1 cellular context compared by ENCODE assay signal in genomic region chr21:43872549-43873198, GRCh38.
TF ChIP-seq lines count a peak whose summit lies in the region.

No MANE protein-coding gene starts in this region.

TF ChIP-seq in WTC11, 78 proteins besides CTCF, POLR2A, EP300 and RAD21 (continued from another document):
- TF ChIP-seq HMGXB4 (CRISPR knock-in tag; IDR thresholded peaks at IDR 0.05), result no peak
- TF ChIP-seq MLX (CRISPR knock-in tag; IDR thresholded peaks at IDR 0.05), result no peak
- TF ChIP-seq ERG (CRISPR knock-in tag; IDR thresholded peaks at IDR 0.05), result no peak
- TF ChIP-seq ZNF263 (CRISPR knock-in tag; IDR thresholded peaks at IDR 0.05; ENCODE audit: low read depth), result no peak
- TF ChIP-seq CREB1 (CRISPR knock-in tag; IDR thresholded peaks at IDR 0.05), result no peak
- TF ChIP-seq JUN (CRISPR knock-in tag; IDR thresholded peaks at IDR 0.05), result no peak
- TF ChIP-seq ATF2 (CRISPR knock-in tag; IDR thresholded peaks at IDR 0.05; ENCODE audit: borderline replicate concordance, low read depth), result no peak
- no peak for TF ChIP-seq NFATC4 (CRISPR knock-in tag; IDR thresholded peaks at IDR 0.05)
- TF ChIP-seq MYBL2 (CRISPR knock-in tag; IDR thresholded peaks at IDR 0.05), result no peak
- TF ChIP-seq ZNF512 (CRISPR knock-in tag; IDR thresholded peaks at IDR 0.05; ENCODE audit: borderline replicate concordance), result no peak
- no peak for TF ChIP-seq AR (CRISPR knock-in tag; IDR thresholded peaks at IDR 0.05)
- no peak for TF ChIP-seq ZNF219 (CRISPR knock-in tag; IDR thresholded peaks at IDR 0.05; ENCODE audit: borderline replicate concordance)
- no peak for TF ChIP-seq GABPB1 (CRISPR knock-in tag; IDR thresholded peaks at IDR 0.05)
- no peak for TF ChIP-seq FOXP1 (CRISPR knock-in tag; IDR thresholded peaks at IDR 0.05; ENCODE audit: borderline replicate concordance)
